1 cellular context compared by ENCODE assay signal in genomic region chr9:4854191-4854590, GRCh38.
TF ChIP-seq lines count a peak whose summit lies in the region.

No MANE protein-coding gene starts in this region.

TF ChIP-seq in K562, 482 proteins besides CTCF, POLR2A, EP300 and RAD21 (continued from another document and continues in another):
- TF ChIP-seq DDX20 (tag; IDR thresholded peaks at IDR 0.05; ENCODE audit: low read depth) (peak; percentile 14; the same call in 1 of the 2 replicates), SIN3A (IDR thresholded peaks at IDR 0.05; ENCODE audit: borderline replicate concordance in 2 of 2, control insufficient read depth in 1 of 2, low read depth in 2 of 2, low read length in 2 of 2) (peak in 1 of 2 experiments; percentile 4; a peak in 1 of 4 replicates), HDAC1 (IDR thresholded peaks at IDR 0.05) (0 out of 4 replicates have a peak, but pooled peaks of 1 of the 2 experiments have one; percentile 21), STAG1 (CRISPR knock-in tag; IDR thresholded peaks at IDR 0.05; ENCODE audit: borderline replicate concordance) (no peak), CREM (IDR thresholded peaks at IDR 0.05; ENCODE audit: low read depth) (no peak), SIX5 (IDR thresholded peaks at IDR 0.05; ENCODE audit: borderline replicate concordance in 1 of 2, insufficient read depth in 1 of 2, low read depth in 1 of 2, low read length in 2 of 2) (no peak), HSF4 (CRISPR knock-in tag; IDR thresholded peaks at IDR 0.05; ENCODE audit: borderline replicate concordance) (peak; percentile 64; the same call in 1 of the 2 replicates), ZNF311 (CRISPR knock-in tag; IDR thresholded peaks at IDR 0.05) (peak; percentile 84), JUND (IDR thresholded peaks at IDR 0.05; ENCODE audit: borderline replicate concordance, low read depth, low read length) (no peak), JUND (tag; IDR thresholded peaks at IDR 0.05; ENCODE audit: borderline replicate concordance, low read depth, low read length) (0 out of 3 replicates have a peak, but pooled peaks have one; percentile 25), NR0B1 (IDR thresholded peaks at IDR 0.05; ENCODE audit: partially characterized antibody) (no peak), DMBX1 (CRISPR knock-in tag; IDR thresholded peaks at IDR 0.05; ENCODE audit: borderline replicate concordance) (peak; percentile 55), SMAD4 (CRISPR knock-in tag; conservative IDR thresholded peaks at IDR 0.05) (peak; percentile 28; the same call in 1 of the 2 replicates), C11orf30 (IDR thresholded peaks at IDR 0.05; ENCODE audit: low read depth) (peak; percentile 57), ZNF316 (IDR thresholded peaks at IDR 0.05) (peak; percentile 70), FOXA3 (CRISPR knock-in tag; conservative IDR thresholded peaks at IDR 0.05 in 1 of 2, IDR thresholded peaks at IDR 0.05 in 1 of 2) (no peak), NFRKB (IDR thresholded peaks at IDR 0.05; ENCODE audit: low read depth) (0 out of 2 replicates have a peak, but pooled peaks have one; percentile 18), NR4A1 (CRISPR knock-in tag; IDR thresholded peaks at IDR 0.05) (no peak), NR4A1 (tag; IDR thresholded peaks at IDR 0.05) (peak; percentile 84; the same call in 1 of the 2 replicates), ZNF583 (CRISPR knock-in tag; IDR thresholded peaks at IDR 0.05) (peak; percentile 41; the same call in 1 of the 2 replicates), HINFP (tag; conservative IDR thresholded peaks at IDR 0.05; ENCODE audit: low read depth) (no peak), SMARCA5 (IDR thresholded peaks at IDR 0.05) (no peak), CXXC5 (CRISPR knock-in tag; IDR thresholded peaks at IDR 0.05) (peak; percentile 21; the same call in 1 of the 2 replicates), ZFP30 (CRISPR knock-in tag; IDR thresholded peaks at IDR 0.05; ENCODE audit: borderline replicate concordance) (no peak), PTTG1 (tag; IDR thresholded peaks at IDR 0.05; ENCODE audit: low read depth) (no peak), POLR2AphosphoS2 (IDR thresholded peaks at IDR 0.05; ENCODE audit: low read length) (no peak), RREB1 (CRISPR knock-in tag; IDR thresholded peaks at IDR 0.05) (peak; percentile 28; the same call in 1 of the 2 replicates), ZBTB12 (CRISPR knock-in tag; IDR thresholded peaks at IDR 0.05) (0 out of 2 replicates have a peak, but pooled peaks have one; percentile 19), ZNF589 (CRISPR knock-in tag; IDR thresholded peaks at IDR 0.05; ENCODE audit: low read depth) (0 out of 2 replicates have a peak, but pooled peaks have one; percentile 40), RFX1 (IDR thresholded peaks at IDR 0.05) (no peak), CC2D1A (IDR thresholded peaks at IDR 0.05) (no peak), PTRF (tag; IDR thresholded peaks at IDR 0.05) (peak; percentile 38; the same call in 1 of the 2 replicates), ATF4 (CRISPR knock-in tag; IDR thresholded peaks at IDR 0.05) (0 out of 2 replicates have a peak, but pooled peaks have one; percentile 16)
- TF ChIP-seq, protein P1, sequence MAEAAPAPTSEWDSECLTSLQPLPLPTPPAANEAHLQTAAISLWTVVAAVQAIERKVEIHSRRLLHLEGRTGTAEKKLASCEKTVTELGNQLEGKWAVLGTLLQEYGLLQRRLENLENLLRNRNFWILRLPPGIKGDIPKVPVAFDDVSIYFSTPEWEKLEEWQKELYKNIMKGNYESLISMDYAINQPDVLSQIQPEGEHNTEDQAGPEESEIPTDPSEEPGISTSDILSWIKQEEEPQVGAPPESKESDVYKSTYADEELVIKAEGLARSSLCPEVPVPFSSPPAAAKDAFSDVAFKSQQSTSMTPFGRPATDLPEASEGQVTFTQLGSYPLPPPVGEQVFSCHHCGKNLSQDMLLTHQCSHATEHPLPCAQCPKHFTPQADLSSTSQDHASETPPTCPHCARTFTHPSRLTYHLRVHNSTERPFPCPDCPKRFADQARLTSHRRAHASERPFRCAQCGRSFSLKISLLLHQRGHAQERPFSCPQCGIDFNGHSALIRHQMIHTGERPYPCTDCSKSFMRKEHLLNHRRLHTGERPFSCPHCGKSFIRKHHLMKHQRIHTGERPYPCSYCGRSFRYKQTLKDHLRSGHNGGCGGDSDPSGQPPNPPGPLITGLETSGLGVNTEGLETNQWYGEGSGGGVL (CRISPR knock-in tag; IDR thresholded peaks at IDR 0.05): peak; percentile 5; the same call in 1 of the 2 replicates
- TF ChIP-seq, protein P2, sequence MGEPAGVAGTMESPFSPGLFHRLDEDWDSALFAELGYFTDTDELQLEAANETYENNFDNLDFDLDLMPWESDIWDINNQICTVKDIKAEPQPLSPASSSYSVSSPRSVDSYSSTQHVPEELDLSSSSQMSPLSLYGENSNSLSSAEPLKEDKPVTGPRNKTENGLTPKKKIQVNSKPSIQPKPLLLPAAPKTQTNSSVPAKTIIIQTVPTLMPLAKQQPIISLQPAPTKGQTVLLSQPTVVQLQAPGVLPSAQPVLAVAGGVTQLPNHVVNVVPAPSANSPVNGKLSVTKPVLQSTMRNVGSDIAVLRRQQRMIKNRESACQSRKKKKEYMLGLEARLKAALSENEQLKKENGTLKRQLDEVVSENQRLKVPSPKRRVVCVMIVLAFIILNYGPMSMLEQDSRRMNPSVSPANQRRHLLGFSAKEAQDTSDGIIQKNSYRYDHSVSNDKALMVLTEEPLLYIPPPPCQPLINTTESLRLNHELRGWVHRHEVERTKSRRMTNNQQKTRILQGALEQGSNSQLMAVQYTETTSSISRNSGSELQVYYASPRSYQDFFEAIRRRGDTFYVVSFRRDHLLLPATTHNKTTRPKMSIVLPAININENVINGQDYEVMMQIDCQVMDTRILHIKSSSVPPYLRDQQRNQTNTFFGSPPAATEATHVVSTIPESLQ (CRISPR knock-in tag; IDR thresholded peaks at IDR 0.05): no peak
- TF ChIP-seq, protein P3, sequence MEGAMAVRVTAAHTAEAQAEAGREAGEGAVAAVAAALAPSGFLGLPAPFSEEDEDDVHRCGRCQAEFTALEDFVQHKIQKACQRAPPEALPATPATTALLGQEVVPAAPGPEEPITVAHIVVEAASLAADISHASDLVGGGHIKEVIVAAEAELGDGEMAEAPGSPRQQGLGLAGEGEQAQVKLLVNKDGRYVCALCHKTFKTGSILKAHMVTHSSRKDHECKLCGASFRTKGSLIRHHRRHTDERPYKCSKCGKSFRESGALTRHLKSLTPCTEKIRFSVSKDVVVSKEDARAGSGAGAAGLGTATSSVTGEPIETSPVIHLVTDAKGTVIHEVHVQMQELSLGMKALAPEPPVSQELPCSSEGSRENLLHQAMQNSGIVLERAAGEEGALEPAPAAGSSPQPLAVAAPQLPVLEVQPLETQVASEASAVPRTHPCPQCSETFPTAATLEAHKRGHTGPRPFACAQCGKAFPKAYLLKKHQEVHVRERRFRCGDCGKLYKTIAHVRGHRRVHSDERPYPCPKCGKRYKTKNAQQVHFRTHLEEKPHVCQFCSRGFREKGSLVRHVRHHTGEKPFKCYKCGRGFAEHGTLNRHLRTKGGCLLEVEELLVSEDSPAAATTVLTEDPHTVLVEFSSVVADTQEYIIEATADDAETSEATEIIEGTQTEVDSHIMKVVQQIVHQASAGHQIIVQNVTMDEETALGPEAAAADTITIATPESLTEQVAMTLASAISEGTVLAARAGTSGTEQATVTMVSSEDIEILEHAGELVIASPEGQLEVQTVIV (CRISPR knock-in tag; IDR thresholded peaks at IDR 0.05; ENCODE audit: borderline replicate concordance): no peak
- TF ChIP-seq, protein P4, sequence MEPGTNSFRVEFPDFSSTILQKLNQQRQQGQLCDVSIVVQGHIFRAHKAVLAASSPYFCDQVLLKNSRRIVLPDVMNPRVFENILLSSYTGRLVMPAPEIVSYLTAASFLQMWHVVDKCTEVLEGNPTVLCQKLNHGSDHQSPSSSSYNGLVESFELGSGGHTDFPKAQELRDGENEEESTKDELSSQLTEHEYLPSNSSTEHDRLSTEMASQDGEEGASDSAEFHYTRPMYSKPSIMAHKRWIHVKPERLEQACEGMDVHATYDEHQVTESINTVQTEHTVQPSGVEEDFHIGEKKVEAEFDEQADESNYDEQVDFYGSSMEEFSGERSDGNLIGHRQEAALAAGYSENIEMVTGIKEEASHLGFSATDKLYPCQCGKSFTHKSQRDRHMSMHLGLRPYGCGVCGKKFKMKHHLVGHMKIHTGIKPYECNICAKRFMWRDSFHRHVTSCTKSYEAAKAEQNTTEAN (CRISPR knock-in tag; IDR thresholded peaks at IDR 0.05): no peak
